In genomic region chr7:697259-697615, GRCh38 we compare ENCODE assay signal across 14 cellular contexts.
"Had no signal": no experiment of that assay in that cellular context is flagged by ENCODE, and none has a peak within 500 bp of the region (broad histone marks: within the 10 kb centered on the region; RNA-seq: fewer than 3 reads in every experiment).

No MANE protein-coding gene starts in this region.

- H3K4me3 ChIP-seq: breast epithelium, gastroesophageal sphincter, lung, SJCRH30 had no signal

- H3K9me3 ChIP-seq: breast epithelium, gastroesophageal sphincter, SJCRH30 had no signal

- H3K36me3 ChIP-seq: breast epithelium, gastroesophageal sphincter, SJCRH30 had no signal

- ATAC-seq: activated CD4-positive, CD25-positive, alpha-beta regulatory T cell treated with anti-CD3 and anti-CD28 coated beads, Interleukin-2, amount 50 U/mL, for 24 hours; naive thymus-derived CD4-positive, alpha-beta T cell had no signal

- H3K27ac ChIP-seq: SJCRH30 had no signal

- DNase-seq: activated gamma-delta T cell treated with Interleukin-2 at 50 U/mL for 16 hours; activated naive CD8-positive, alpha-beta T cell treated with anti-CD3 and anti-CD28 coated beads, Interleukin-2, amount 10 ng/mL, durations not matched to agents 7 days and 5 days; activated T-cell treated with anti-CD3 and anti-CD28 coated beads, Interleukin-2, amount 50 U/mL, for 1 hour; anterior cingulate cortex; hippocampal formation; kidney glomerular epithelial cell; naive thymus-derived CD4-positive, alpha-beta T cell; SJCRH30; SW 1271; trophoblast cell had no signal

- H3K27me3 ChIP-seq: breast epithelium, gastroesophageal sphincter, SJCRH30 had no signal

- H3K4me1 ChIP-seq: breast epithelium, SJCRH30 had no signal
